Comparison of ENCODE assay signal across 31 cellular contexts in genomic region chr5:56783261-56783660, GRCh38.
"Had no signal": no experiment of that assay in that cellular context is flagged by ENCODE, and none has a peak within 500 bp of the region (broad histone marks: within the 10 kb centered on the region; RNA-seq: fewer than 3 reads in every experiment).

No MANE protein-coding gene starts in this region.

- H3K9ac ChIP-seq: neural progenitor cell, parathyroid adenoma had no signal

- H3K4me1 ChIP-seq: neural progenitor cell, parathyroid adenoma, psoas muscle, right atrium auricular region, right lobe of liver, sigmoid colon, spleen, suprapubic skin, testis, tibial artery, transverse colon, upper lobe of right lung, uterus had no signal

- H3K79me2 ChIP-seq: parathyroid adenoma had no signal

- H3K36me3 ChIP-seq: neural progenitor cell, ovary, right atrium auricular region, right lobe of liver, sigmoid colon, spleen, suprapubic skin, tibial artery, transverse colon, upper lobe of right lung, uterus had no signal

- DNase-seq: naive thymus-derived CD4-positive, alpha-beta T cell; natural killer cell; occipital lobe; ovary; posterior cingulate gyrus; psoas muscle; retina; right lobe of liver; sigmoid colon; spleen; stimulated activated CD4-positive, alpha-beta T cell treated with anti-CD3 and anti-CD28 coated beads, Interleukin-12 subunit alpha, Interleukin-12 subunit beta, amount 100 ng/mL, for 4 hours; stimulated activated CD4-positive, alpha-beta T cell treated with anti-CD3 and anti-CD28 coated beads, Interleukin-1b, Interleukin-23, amount 100 ng/mL, for 48 hours; stimulated activated CD4-positive, alpha-beta T cell treated with anti-CD3 and anti-CD28 coated beads, Interleukin-4, amount 100 ng/mL, for 1 hour; stimulated activated CD4-positive, alpha-beta T cell treated with anti-CD3 and anti-CD28 coated beads, Interleukin-4, amount 100 ng/mL, for 4 hours; stimulated activated CD8-positive, alpha-beta memory T cell treated with anti-CD3 and anti-CD28 coated beads, Interleukin-4, amount 100 ng/mL, for 48 hours; stimulated activated naive CD4-positive, alpha-beta T cell; stimulated activated naive CD8-positive, alpha-beta T cell treated with anti-CD3 and anti-CD28 coated beads, Interleukin-15, amount 100 ng/mL, for 72 hours; stimulated activated naive CD8-positive, alpha-beta T cell treated with anti-CD3 and anti-CD28 coated beads, Interleukin-15, Interleukin-2, amounts not matched to agents 100 U/mL and 50 U/mL, for 24 hours; substantia nigra; testis; tibial artery; transverse colon; upper lobe of right lung; uterus had no signal

- H3K27me3 ChIP-seq: neural progenitor cell, ovary, right atrium auricular region, right lobe of liver, sigmoid colon, spleen, suprapubic skin, testis, tibial artery, transverse colon, upper lobe of right lung, uterus had no signal

- ATAC-seq: naive thymus-derived CD4-positive, alpha-beta T cell; natural killer cell; psoas muscle; right lobe of liver; stimulated activated memory B cell treated with anti-CD40 and anti-IgM and Interleukin-4, amounts not matched to agents 10 μg/mL and 1 μg/mL and 100 μg/mL, for 72 hours; stimulated activated naive CD8-positive, alpha-beta T cell treated with anti-CD3 and anti-CD28 coated beads, Interleukin-15, amount 100 ng/mL, for 72 hours; stimulated activated naive CD8-positive, alpha-beta T cell treated with anti-CD3 and anti-CD28 coated beads, Interleukin-15, Interleukin-2, amounts not matched to agents 100 U/mL and 50 U/mL, for 24 hours; upper lobe of right lung had no signal

- H3K4me2 ChIP-seq: neural progenitor cell, smooth muscle cell had no signal

- H2AFZ ChIP-seq: neural progenitor cell, parathyroid adenoma had no signal

- H3K4me3 ChIP-seq: neural progenitor cell, ovary, psoas muscle, right atrium auricular region, right lobe of liver, sigmoid colon, skin epidermis, smooth muscle cell, spleen, suprapubic skin, testis, tibial artery, transverse colon, upper lobe of right lung, uterus had no signal

- H3K9me3 ChIP-seq: ovary, psoas muscle, right atrium auricular region, right lobe of liver, sigmoid colon, spleen, suprapubic skin, testis, tibial artery, transverse colon, upper lobe of right lung, uterus had no signal

- H3K27ac ChIP-seq: neural progenitor cell, ovary, parathyroid adenoma, psoas muscle, right atrium auricular region, right lobe of liver, sigmoid colon, skin epidermis, spleen, suprapubic skin, testis, tibial artery, transverse colon, upper lobe of right lung, uterus had no signal
